30 cellular contexts compared by ENCODE assay signal in the genomic region with DNA sequence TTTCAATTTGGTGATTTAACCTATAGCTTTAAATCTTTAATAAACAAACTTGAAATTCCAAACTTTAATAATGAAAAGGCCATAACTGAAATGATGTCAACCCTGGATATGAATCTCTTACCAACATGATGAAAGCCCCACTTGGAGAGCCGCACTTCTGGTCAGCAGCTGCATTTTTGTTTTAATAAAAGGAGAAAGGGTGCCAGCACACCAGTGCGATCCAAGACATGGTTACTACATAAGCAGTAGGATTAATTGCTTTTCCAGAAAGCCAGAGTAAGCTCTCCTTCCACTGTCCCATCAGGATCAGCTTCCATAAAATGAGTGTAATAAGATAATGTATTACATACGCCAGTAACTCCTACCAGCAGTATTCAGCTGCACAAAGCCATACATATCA. TPM values are rescaled to one million over a fixed set of nuclear protein-coding genes. Genes with fewer than 3 reads are reported as not detected.
"Had no signal": no experiment of that assay in that cellular context is flagged by ENCODE, and none has a peak within 500 bp of the region (broad histone marks: within the 10 kb centered on the region; RNA-seq: fewer than 3 reads in every experiment).

No MANE protein-coding gene starts in this region.

- H3K4me1 Mint-ChIP-seq: activated naive CD4-positive, alpha-beta T cell treated with anti-CD3 and anti-CD28 coated beads, Interleukin-2, amount 50 U/mL, for 24 hours; T-helper 17 cell had no signal

- H3K27me3 ChIP-seq: ascending aorta, body of pancreas, Peyer's patch, SJSA1 had no signal

- H3K9me3 ChIP-seq: body of pancreas had no signal

- H3K36me3 Mint-ChIP-seq: activated naive CD4-positive, alpha-beta T cell treated with anti-CD3 and anti-CD28 coated beads, Interleukin-2, amount 50 U/mL, for 24 hours had no signal

- H3K27ac Mint-ChIP-seq: activated CD8-positive, alpha-beta T cell treated with anti-CD3 and anti-CD28 coated beads, Interleukin-2, amount 10 ng/mL, durations not matched to agents 7 days and 5 days; WTC11 had no signal

- DNase-seq: activated CD4-positive, alpha-beta T cell treated with anti-CD3 and anti-CD28 coated beads for 48 hours; activated CD4-positive, alpha-beta T cell treated with anti-CD3 and anti-CD28 coated beads, Interleukin-2, amount 50 U/mL, for 4 hours; activated CD4-positive, CD25-positive, alpha-beta regulatory T cell treated with anti-CD3 and anti-CD28 coated beads, Interleukin-2, amount 50 U/mL, for 72 hours; activated CD8-positive, alpha-beta memory T cell treated with anti-CD3 and anti-CD28 coated beads, Interleukin-2, amount 50 U/mL, for 48 hours; activated CD8-positive, alpha-beta T cell treated with anti-CD3 and anti-CD28 coated beads, Interleukin-2, amount 10 ng/mL, durations not matched to agents 7 days and 5 days; activated effector memory CD4-positive, alpha-beta T cell treated with Interleukin-2 at 50 U/mL for 16 hours; activated naive CD4-positive, alpha-beta T cell; activated T-cell treated with anti-CD3 and anti-CD28 coated beads, Interleukin-2, amount 50 U/mL, for 1 hour; amniotic stem cell; body of pancreas; central memory CD4-positive, alpha-beta T cell; MM.1S; NCI-H1105; NCI-H1436; NCI-H1694 treated with DMSO at 0.1 percent for 48 hours; NCI-H2029 treated with DMSO at 0.1 percent for 48 hours; NCI-H345; NCI-H510A; NCI-H526 treated with DMSO at 0.1 percent for 48 hours; Peyer's patch; Right ventricle myocardium superior; T-helper 17 cell; T-helper 9 cell had no signal

- H3K27ac ChIP-seq: ascending aorta, body of pancreas, KMS-11, Peyer's patch, RWPE1, SJSA1 had no signal

- ATAC-seq: activated CD8-positive, alpha-beta T cell treated with anti-CD3 and anti-CD28 coated beads, Interleukin-2, amount 10 ng/mL, durations not matched to agents 7 days and 5 days; body of pancreas; T-helper 17 cell; WTC11 had no signal

- H3K36me3 ChIP-seq: ascending aorta, Peyer's patch, SJSA1 had no signal

- H3K4me3 Mint-ChIP-seq: activated CD8-positive, alpha-beta T cell treated with anti-CD3 and anti-CD28 coated beads, Interleukin-2, amount 10 ng/mL, durations not matched to agents 7 days and 5 days; activated naive CD4-positive, alpha-beta T cell treated with anti-CD3 and anti-CD28 coated beads, Interleukin-2, amount 50 U/mL, for 24 hours; T-helper 17 cell; WTC11 had no signal

- H3K9ac ChIP-seq: KMS-11 had no signal

- H3K4me1 ChIP-seq: ascending aorta, body of pancreas, Peyer's patch, SJSA1 had no signal

- H3K4me3 ChIP-seq: ascending aorta, body of pancreas, Peyer's patch, SJSA1 had no signal

- H3K4me2 ChIP-seq: KMS-11 had no signal

RNA-seq across cellular contexts. Expression of a gene that starts 26.2 kb away (rescaled TPM):
- total RNA-seq: activated CD8-positive, alpha-beta T cell treated with anti-CD3 and anti-CD28 coated beads, Interleukin-2, amount 10 ng/mL, durations not matched to agents 7 days and 5 days; ascending aorta; bronchial epithelial cell; Peyer's patch; Right ventricle myocardium superior; SJSA1; T-helper 17 cell; WTC11 had no signal
